In the genomic region with DNA sequence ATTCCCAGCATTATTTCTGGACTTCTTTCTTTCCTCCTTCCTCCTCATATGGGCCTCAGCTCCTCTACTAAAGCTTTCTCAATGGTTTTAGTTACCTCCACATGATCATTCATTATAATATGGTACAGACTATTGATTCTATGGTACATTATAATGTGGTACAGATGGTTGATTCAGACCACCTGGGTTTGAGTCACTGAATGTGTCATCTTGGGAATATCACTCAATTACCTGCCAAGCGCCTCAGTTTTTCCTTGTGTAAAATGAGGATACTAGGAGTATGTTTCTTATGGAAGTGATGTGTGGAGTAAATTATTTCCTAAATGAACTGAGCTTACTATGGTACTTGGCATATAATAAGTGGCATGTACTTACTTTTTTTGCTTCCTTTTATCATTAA, we compare ENCODE assay signal across 36 cellular contexts. TPM values are rescaled to one million over a fixed set of nuclear protein-coding genes. Genes with fewer than 3 reads are reported as not detected.
"Had no signal": no experiment of that assay in that cellular context is flagged by ENCODE, and none has a peak within 500 bp of the region (broad histone marks: within the 10 kb centered on the region; RNA-seq: fewer than 3 reads in every experiment).

No MANE protein-coding gene starts in this region.

- H3K9me3 Mint-ChIP-seq: activated naive CD4-positive, alpha-beta T cell treated with anti-CD3 and anti-CD28 coated beads, Interleukin-2, amount 50 U/mL, for 24 hours; activated naive CD8-positive, alpha-beta T cell treated with anti-CD3 and anti-CD28 coated beads for 36 hours; activated naive CD8-positive, alpha-beta T cell treated with anti-CD3 and anti-CD28 coated beads, Interleukin-2, amount 50 U/mL, for 24 hours; activated T-helper 1 cell treated with anti-CD3 and anti-CD28 coated beads, Interleukin-12 subunit alpha, Interleukin-12 subunit beta, Interleukin-2, Interleukin-4 antibody, amounts not matched to agents 30 ng/mL and 10 ng/mL and 1 ng/mL, durations not matched to agents 14 hours and 24 hours and 36 hours; activated T-helper 2 cell treated with anti-CD3 and anti-CD28 coated beads, Interferon-gamma antibody, Interleukin-2, Interleukin-4, amounts not matched to agents 10 μg/mL and 5 μg/mL and 100 μg/mL, durations not matched to agents 14 hours and 24 hours and 36 hours; brain; dendritic cell treated with granulocyte-macrophage colony-stimulating factor and Interleukin-4, amounts not matched to agents 40 ng/mL and 50 ng/mL, for 4 days; endodermal cell; T-helper 2 cell treated with Interferon-gamma antibody and Interleukin-4, amounts not matched to agents 5 μg/mL and 100 μg/mL, for 36 hours had no signal

- H3K4me3 Mint-ChIP-seq: activated B cell treated with CpG ODN at 0.5 μM for 24 hours; activated CD4-positive, alpha-beta memory T cell treated with anti-CD3 and anti-CD28 coated beads for 36 hours; activated CD8-positive, alpha-beta memory T cell treated with anti-CD3 and anti-CD28 coated beads, Interleukin-2, amount 10 ng/mL, durations not matched to agents 7 days and 5 days; activated CD8-positive, alpha-beta T cell treated with anti-CD3 and anti-CD28 coated beads, Interleukin-2, amount 10 ng/mL, durations not matched to agents 7 days and 5 days; activated naive CD4-positive, alpha-beta T cell treated with anti-CD3 and anti-CD28 coated beads for 36 hours; activated naive CD4-positive, alpha-beta T cell treated with anti-CD3 and anti-CD28 coated beads, Interleukin-2, amount 50 U/mL, for 24 hours; activated naive CD8-positive, alpha-beta T cell treated with anti-CD3 and anti-CD28 coated beads for 36 hours; activated naive CD8-positive, alpha-beta T cell treated with anti-CD3 and anti-CD28 coated beads, Interleukin-2, amount 50 U/mL, for 24 hours; activated T-helper 1 cell treated with anti-CD3 and anti-CD28 coated beads, Interleukin-12 subunit alpha, Interleukin-12 subunit beta, Interleukin-2, Interleukin-4 antibody, amounts not matched to agents 30 ng/mL and 10 ng/mL and 1 ng/mL, durations not matched to agents 14 hours and 24 hours and 36 hours; central memory CD8-positive, alpha-beta T cell; dendritic cell treated with granulocyte-macrophage colony-stimulating factor and Interleukin-4, amounts not matched to agents 40 ng/mL and 50 ng/mL, for 4 days; endodermal cell; T-helper 17 cell; T-helper 2 cell treated with Interferon-gamma antibody and Interleukin-4, amounts not matched to agents 5 μg/mL and 100 μg/mL, for 36 hours had no signal

- H3K4me1 Mint-ChIP-seq: activated B cell treated with CpG ODN at 0.5 μM for 24 hours; activated CD8-positive, alpha-beta memory T cell treated with anti-CD3 and anti-CD28 coated beads, Interleukin-2, amount 10 ng/mL, durations not matched to agents 7 days and 5 days; activated naive CD4-positive, alpha-beta T cell treated with anti-CD3 and anti-CD28 coated beads, Interleukin-2, amount 50 U/mL, for 24 hours; activated naive CD8-positive, alpha-beta T cell treated with anti-CD3 and anti-CD28 coated beads for 36 hours; activated naive CD8-positive, alpha-beta T cell treated with anti-CD3 and anti-CD28 coated beads, Interleukin-2, amount 50 U/mL, for 24 hours; central memory CD8-positive, alpha-beta T cell; T-helper 17 cell had no signal

- H3K27me3 ChIP-seq: adrenal gland, ascending aorta, breast epithelium, esophagus muscularis mucosa had no signal

- H3K27ac Mint-ChIP-seq: activated B cell treated with CpG ODN at 0.5 μM for 24 hours; activated CD4-positive, alpha-beta memory T cell treated with anti-CD3 and anti-CD28 coated beads for 36 hours; activated CD8-positive, alpha-beta memory T cell treated with anti-CD3 and anti-CD28 coated beads, Interleukin-2, amount 10 ng/mL, durations not matched to agents 7 days and 5 days; activated CD8-positive, alpha-beta T cell treated with anti-CD3 and anti-CD28 coated beads, Interleukin-2, amount 10 ng/mL, durations not matched to agents 7 days and 5 days; activated naive CD4-positive, alpha-beta T cell treated with anti-CD3 and anti-CD28 coated beads for 36 hours; activated naive CD4-positive, alpha-beta T cell treated with anti-CD3 and anti-CD28 coated beads, Interleukin-2, amount 50 U/mL, for 24 hours; activated naive CD8-positive, alpha-beta T cell treated with anti-CD3 and anti-CD28 coated beads for 36 hours; activated naive CD8-positive, alpha-beta T cell treated with anti-CD3 and anti-CD28 coated beads, Interleukin-2, amount 50 U/mL, for 24 hours; activated T-helper 1 cell treated with anti-CD3 and anti-CD28 coated beads, Interleukin-12 subunit alpha, Interleukin-12 subunit beta, Interleukin-2, Interleukin-4 antibody, amounts not matched to agents 30 ng/mL and 10 ng/mL and 1 ng/mL, durations not matched to agents 14 hours and 24 hours and 36 hours; activated T-helper 2 cell treated with anti-CD3 and anti-CD28 coated beads, Interferon-gamma antibody, Interleukin-2, Interleukin-4, amounts not matched to agents 10 μg/mL and 5 μg/mL and 100 μg/mL, durations not matched to agents 14 hours and 24 hours and 36 hours; brain; dendritic cell treated with granulocyte-macrophage colony-stimulating factor and Interleukin-4, amounts not matched to agents 40 ng/mL and 50 ng/mL, for 4 days; endodermal cell; T-helper 17 cell; T-helper 2 cell treated with Interferon-gamma antibody and Interleukin-4, amounts not matched to agents 5 μg/mL and 100 μg/mL, for 36 hours had no signal

- H3K27me3 Mint-ChIP-seq: activated B cell treated with CpG ODN at 0.5 μM for 24 hours; activated CD4-positive, alpha-beta memory T cell treated with anti-CD3 and anti-CD28 coated beads for 36 hours; activated CD8-positive, alpha-beta memory T cell treated with anti-CD3 and anti-CD28 coated beads, Interleukin-2, amount 10 ng/mL, durations not matched to agents 7 days and 5 days; activated naive CD4-positive, alpha-beta T cell treated with anti-CD3 and anti-CD28 coated beads, Interleukin-2, amount 50 U/mL, for 24 hours; activated naive CD8-positive, alpha-beta T cell treated with anti-CD3 and anti-CD28 coated beads for 36 hours; brain; central memory CD8-positive, alpha-beta T cell; dendritic cell treated with granulocyte-macrophage colony-stimulating factor and Interleukin-4, amounts not matched to agents 40 ng/mL and 50 ng/mL, for 4 days; T-helper 17 cell had no signal

- H3K9me3 ChIP-seq: adrenal gland, ascending aorta, breast epithelium, esophagus muscularis mucosa had no signal

- H3K36me3 ChIP-seq: adrenal gland, ascending aorta, breast epithelium, esophagus muscularis mucosa, WERI-Rb-1 had no signal

- FAIRE-seq: frontal cortex had no signal

- H3K4me3 ChIP-seq: adrenal gland, ascending aorta, breast epithelium, coronary artery, dorsolateral prefrontal cortex, esophagus muscularis mucosa had no signal

- ATAC-seq: activated CD4-positive, CD25-positive, alpha-beta regulatory T cell treated with anti-CD3 and anti-CD28 coated beads, Interleukin-2, amount 50 U/mL, for 24 hours; activated CD8-positive, alpha-beta memory T cell treated with anti-CD3 and anti-CD28 coated beads, Interleukin-2, amount 10 ng/mL, durations not matched to agents 7 days and 5 days; activated CD8-positive, alpha-beta T cell treated with anti-CD3 and anti-CD28 coated beads, Interleukin-2, amount 10 ng/mL, durations not matched to agents 7 days and 5 days; activated naive CD8-positive, alpha-beta T cell treated with anti-CD3 and anti-CD28 coated beads, Interleukin-2, amount 50 U/mL, for 24 hours; T-helper 17 cell had no signal

- H3K4me1 ChIP-seq: ascending aorta, breast epithelium had no signal

- DNase-seq: activated B cell treated with CpG ODN at 0.5 μM for 24 hours; activated CD4-positive, alpha-beta memory T cell treated with anti-CD3 and anti-CD28 coated beads for 36 hours; activated CD4-positive, alpha-beta T cell treated with anti-CD3 and anti-CD28 coated beads for 48 hours; activated CD8-positive, alpha-beta memory T cell treated with anti-CD3 and anti-CD28 coated beads, Interleukin-2, amount 10 ng/mL, durations not matched to agents 7 days and 5 days; activated CD8-positive, alpha-beta memory T cell treated with anti-CD3 and anti-CD28 coated beads, Interleukin-2, amount 50 U/mL, for 4 hours; activated CD8-positive, alpha-beta T cell treated with anti-CD3 and anti-CD28 coated beads, Interleukin-2, amount 10 ng/mL, durations not matched to agents 7 days and 5 days; activated effector memory CD4-positive, alpha-beta T cell treated with anti-CD3 and anti-CD28 coated beads, Interleukin-2, amount 50 U/mL, for 16 hours; activated naive CD4-positive, alpha-beta T cell treated with anti-CD3 and anti-CD28 coated beads for 36 hours; activated naive CD8-positive, alpha-beta T cell treated with anti-CD3 and anti-CD28 coated beads for 36 hours; activated naive CD8-positive, alpha-beta T cell treated with anti-CD3 and anti-CD28 coated beads, Interleukin-2, amount 50 U/mL, for 24 hours; activated T-cell treated with anti-CD3 and anti-CD28 coated beads, Interleukin-2, amount 50 U/mL, for 1 hour; activated T-cell treated with anti-CD3 and anti-CD28 coated beads, Interleukin-2, amount 50 U/mL, for 48 hours; adrenal gland; dorsolateral prefrontal cortex; effector memory CD4-positive, alpha-beta T cell; endodermal cell; erythroblast; head of caudate nucleus; T-helper 1 cell; T-helper 17 cell; T1000; WERI-Rb-1 had no signal

- H3K27ac ChIP-seq: adrenal gland, ascending aorta, breast epithelium, coronary artery, dorsolateral prefrontal cortex, esophagus muscularis mucosa, WERI-Rb-1 had no signal

- H3K36me3 Mint-ChIP-seq: activated CD4-positive, alpha-beta memory T cell treated with anti-CD3 and anti-CD28 coated beads for 36 hours; activated CD8-positive, alpha-beta memory T cell treated with anti-CD3 and anti-CD28 coated beads, Interleukin-2, amount 10 ng/mL, durations not matched to agents 7 days and 5 days; activated naive CD4-positive, alpha-beta T cell treated with anti-CD3 and anti-CD28 coated beads, Interleukin-2, amount 50 U/mL, for 24 hours; activated naive CD8-positive, alpha-beta T cell treated with anti-CD3 and anti-CD28 coated beads for 36 hours; brain had no signal

RNA-seq across cellular contexts. Expression of a gene that starts 27.7 kb away (rescaled TPM):
- total RNA-seq: activated CD4-positive, alpha-beta memory T cell treated with anti-CD3 and anti-CD28 coated beads for 36 hours; activated CD8-positive, alpha-beta memory T cell treated with anti-CD3 and anti-CD28 coated beads for 36 hours; activated CD8-positive, alpha-beta memory T cell treated with anti-CD3 and anti-CD28 coated beads, Interleukin-2, amount 10 ng/mL, durations not matched to agents 7 days and 5 days; activated CD8-positive, alpha-beta T cell treated with anti-CD3 and anti-CD28 coated beads, Interleukin-2, amount 10 ng/mL, durations not matched to agents 7 days and 5 days; activated naive CD4-positive, alpha-beta T cell treated with anti-CD3 and anti-CD28 coated beads for 36 hours; activated naive CD8-positive, alpha-beta T cell treated with anti-CD3 and anti-CD28 coated beads for 36 hours; T-helper 17 cell had no signal
